In the genomic region with DNA sequence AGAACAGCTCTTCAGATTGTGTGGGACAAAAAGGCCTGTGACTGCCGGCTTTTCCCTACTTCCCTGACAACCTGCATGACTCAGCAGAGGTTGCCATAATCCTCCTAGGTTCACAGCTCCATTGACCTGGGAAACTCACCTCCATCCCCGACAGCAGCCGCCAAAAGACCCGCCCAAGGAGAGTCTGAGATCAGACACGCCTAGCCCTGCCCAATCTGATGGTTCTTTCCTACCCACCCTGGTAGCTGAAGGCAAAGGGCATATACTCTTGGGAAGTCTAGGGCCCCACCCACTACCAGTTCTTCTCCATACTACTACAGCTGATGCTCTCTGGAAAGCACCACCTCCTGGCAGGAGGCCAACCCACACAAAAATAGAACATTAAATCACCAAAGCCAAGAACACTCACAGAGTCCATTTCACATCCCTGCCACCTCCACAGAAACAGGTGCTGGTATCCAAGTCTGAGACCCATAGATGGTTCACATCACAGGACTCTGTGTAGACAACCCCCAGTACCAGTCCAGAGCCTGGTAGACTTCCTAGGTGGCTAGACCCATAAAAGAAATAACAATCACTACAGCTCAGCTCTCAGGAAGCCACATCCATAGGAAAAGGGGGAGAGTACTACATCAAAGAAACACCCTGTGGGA, we compare ENCODE assay signal across 25 cellular contexts.
DNase-seq lines count a peak whose midpoint lies in the region; ATAC-seq, FAIRE-seq and TF ChIP-seq lines count a peak whose summit lies in the region.
"Had no signal": no experiment of that assay in that cellular context is flagged by ENCODE, and none has a peak within 500 bp of the region (broad histone marks: within the 10 kb centered on the region; RNA-seq: fewer than 3 reads in every experiment).

No MANE protein-coding gene starts in this region.

- POLR2A ChIA-PET in H1 (lab: Charles Lee; ENCODE audit: partially characterized antibody), result no interaction called here

- H2BK15ac ChIP-seq in H1 (ENCODE audit: low read length), result no peak overlapping the region

- H2BK12ac ChIP-seq in H1 (ENCODE audit: low read depth, low read length), result no peak overlapping the region

- H3K14ac ChIP-seq in H1 (ENCODE audit: insufficient read length), result no peak overlapping the region

- no peak overlapping the region for H2BK5ac ChIP-seq in H1 (ENCODE audit: low read depth, low read length)

- no peak overlapping the region for H3K18ac ChIP-seq in H1 (ENCODE audit: extremely low read depth, low read length)

- no peak overlapping the region for H3K27ac Mint-ChIP-seq in neural progenitor cell
- H3K27ac Mint-ChIP-seq: activated CD4-positive, alpha-beta T cell treated with anti-CD3 and anti-CD28 coated beads, Interleukin-2, amount 10 ng/mL, durations not matched to agents 24 days and 14 days; activated CD8-positive, alpha-beta memory T cell treated with anti-CD3 and anti-CD28 coated beads, Interleukin-2, amount 10 ng/mL, durations not matched to agents 7 days and 5 days; activated T-cell treated with anti-CD3 and anti-CD28 coated beads, Interleukin-2, amount 50 U/mL, for 72 hours; stimulated activated naive CD8-positive, alpha-beta T cell treated with anti-CD3 and anti-CD28 coated beads, Interleukin-15, Interleukin-2, amounts not matched to agents 100 ng/mL and 50 ng/mL, for 24 hours had no signal

- H3K27me3 ChIP-seq in H1 (replicated peaks in 1 of 4; ENCODE audit: control insufficient read depth in 3 of 4, extremely low read depth in 1 of 4, insufficient read depth in 3 of 4, low read length in 3 of 4) (no peaks in the 10 kb centered on the region), neural progenitor cell (no peaks in the 10 kb centered on the region)
- H3K27me3 ChIP-seq: cardiac muscle cell, sigmoid colon, vagina had no signal

- TF ChIP-seq POLR2A in H1 (IDR thresholded peaks at IDR 0.05; ENCODE audit: control extremely low read depth in 1 of 2, low read depth in 2 of 2, low read length in 2 of 2), result no peak

- no peak for ATAC-seq in HG03378 (IDR thresholded peaks at IDR 0.05; ENCODE audit: unreplicated experiment)
- ATAC-seq: activated CD8-positive, alpha-beta memory T cell treated with anti-CD3 and anti-CD28 coated beads, Interleukin-2, amount 10 ng/mL, durations not matched to agents 7 days and 5 days; activated T-cell treated with anti-CD3 and anti-CD28 coated beads, Interleukin-2, amount 50 U/mL, for 72 hours had no signal

- DNase-seq in COLO668 (lab: John Stamatoyannopoulos, UW; ENCODE audit: unreplicated experiment) (peak; percentile 70), Daoy (ENCODE audit: low read depth) (peak; percentile 10), RPMI8226 (peak; percentile 10), H1 (ENCODE audit: low read depth in 1 of 2, low spot score in 2 of 2) (no peak), NCI-H187 (lab: John Stamatoyannopoulos, UW) (no peak), neural progenitor cell (ENCODE audit: low spot score) (no peak)
- DNase-seq: activated CD4-positive, alpha-beta T cell treated with anti-CD3 and anti-CD28 coated beads, Interleukin-2, amount 10 ng/mL, durations not matched to agents 24 days and 14 days; activated CD8-positive, alpha-beta memory T cell treated with anti-CD3 and anti-CD28 coated beads, Interleukin-2, amount 10 ng/mL, durations not matched to agents 7 days and 5 days; activated naive CD4-positive, alpha-beta T cell treated with Interleukin-2 at 50 U/mL for 16 hours; activated T-cell treated with anti-CD3 and anti-CD28 coated beads, Interleukin-2, amount 50 U/mL, for 72 hours; cortex of kidney; DMS 273 treated with DMSO at 0.1 percent for 48 hours; kidney; NCI-H1694; sigmoid colon; T-helper 9 cell; WERI-Rb-1 had no signal

- no peaks in the 10 kb centered on the region for H3K36me3 Mint-ChIP-seq in neural progenitor cell
- H3K36me3 Mint-ChIP-seq: activated CD8-positive, alpha-beta memory T cell treated with anti-CD3 and anti-CD28 coated beads, Interleukin-2, amount 10 ng/mL, durations not matched to agents 7 days and 5 days; CD14-positive monocyte had no signal

- H3K4me1 ChIP-seq in H1 (replicated peaks in 1 of 4; ENCODE audit: control insufficient read depth in 3 of 4, insufficient read depth in 4 of 4, low read length in 3 of 4) (no peaks in the 10 kb centered on the region), neural progenitor cell (no peaks in the 10 kb centered on the region)
- H3K4me1 ChIP-seq: sigmoid colon, vagina had no signal

- H2BK120ac ChIP-seq in H1 (replicated peaks; ENCODE audit: low read depth, low read length), result no peak overlapping the region

- FAIRE-seq in H1 (lab: Jason Lieb, UNC), result no peak
- FAIRE-seq: G401.6, GM19239, kidney, RCC 7860 had no signal

- H4K20me1 ChIP-seq in H1 (replicated peaks in 1 of 2; ENCODE audit: control insufficient read depth in 1 of 2, insufficient read depth in 2 of 2, low read length in 2 of 2), result no peaks in the 10 kb centered on the region
- no peaks in the 10 kb centered on the region for H4K20me1 ChIP-seq in neural progenitor cell (ENCODE audit: low read depth)

- H3K9me3 ChIP-seq in H1 (ENCODE audit: insufficient read depth in 2 of 2, low read depth in 1 of 2, low read length in 1 of 2) (no peaks in the 10 kb centered on the region), neural progenitor cell (ENCODE audit: low read depth) (no peaks in the 10 kb centered on the region)
- H3K9me3 ChIP-seq: vagina had no signal

- H3K9ac ChIP-seq in H1 (replicated peaks in 1 of 4; ENCODE audit: extremely low read depth in 1 of 4, low read depth in 3 of 4, low read length in 3 of 4) (no peak overlapping the region), neural progenitor cell (no peak overlapping the region)

- peaks cover 5% of the 10 kb centered on the region for H3K9me3 Mint-ChIP-seq in neural progenitor cell
- H3K9me3 Mint-ChIP-seq: activated CD4-positive, alpha-beta T cell treated with anti-CD3 and anti-CD28 coated beads, Interleukin-2, amount 10 ng/mL, durations not matched to agents 24 days and 14 days; stimulated activated naive CD8-positive, alpha-beta T cell treated with anti-CD3 and anti-CD28 coated beads, Interleukin-15, Interleukin-2, amounts not matched to agents 100 ng/mL and 50 ng/mL, for 24 hours had no signal

- peaks cover 4% of the 10 kb centered on the region for H3K27me3 Mint-ChIP-seq in neural progenitor cell (ENCODE audit: insufficient read depth, low read depth)
- H3K27me3 Mint-ChIP-seq: activated CD4-positive, alpha-beta T cell treated with anti-CD3 and anti-CD28 coated beads, Interleukin-2, amount 10 ng/mL, durations not matched to agents 24 days and 14 days; activated CD8-positive, alpha-beta memory T cell treated with anti-CD3 and anti-CD28 coated beads, Interleukin-2, amount 10 ng/mL, durations not matched to agents 7 days and 5 days; stimulated activated naive CD8-positive, alpha-beta T cell treated with anti-CD3 and anti-CD28 coated beads, Interleukin-15, Interleukin-2, amounts not matched to agents 100 ng/mL and 50 ng/mL, for 24 hours had no signal

- H4K5ac ChIP-seq in H1 (ENCODE audit: insufficient read length, low read depth, low read length), result no peak overlapping the region

- H3K4me3 ChIP-seq in H1 (ENCODE audit: extremely low read depth in 1 of 4, insufficient read depth in 2 of 4, low read depth in 3 of 4, low read length in 4 of 4), result no peak overlapping the region
- H3K4me3 ChIP-seq in neural progenitor cell, result no peak overlapping the region
- H3K4me3 ChIP-seq: cardiac muscle cell, sigmoid colon, vagina had no signal

- no peaks in the 10 kb centered on the region for H3K4me1 Mint-ChIP-seq in neural progenitor cell
- H3K4me1 Mint-ChIP-seq: activated CD4-positive, alpha-beta T cell treated with anti-CD3 and anti-CD28 coated beads, Interleukin-2, amount 10 ng/mL, durations not matched to agents 24 days and 14 days; activated CD8-positive, alpha-beta memory T cell treated with anti-CD3 and anti-CD28 coated beads, Interleukin-2, amount 10 ng/mL, durations not matched to agents 7 days and 5 days; CD14-positive monocyte had no signal

- TF ChIP-seq EP300 in H1 (IDR thresholded peaks at IDR 0.05; ENCODE audit: borderline replicate concordance in 1 of 2, low read depth in 2 of 2, low read length in 2 of 2), result no peak

- no peak overlapping the region for H3K56ac ChIP-seq in H1 (replicated peaks; ENCODE audit: insufficient read length, low read depth, low read length)

- H3K79me1 ChIP-seq in H1 (ENCODE audit: low read depth, low read length), result no peaks in the 10 kb centered on the region

- H2AK5ac ChIP-seq in H1 (ENCODE audit: low read depth, low read length), result no peak overlapping the region

- TF ChIP-seq CTCF in H1 (IDR thresholded peaks at IDR 0.05; ENCODE audit: control extremely low read depth in 1 of 3, insufficient read depth in 1 of 3, low read depth in 1 of 3, low read length in 3 of 3), result no peak
- TF ChIP-seq CTCF in neural progenitor cell (IDR thresholded peaks at IDR 0.05), result no peak

- no peak overlapping the region for H3K4me2 ChIP-seq in H1 (ENCODE audit: insufficient read depth in 1 of 2, low read depth in 2 of 2, low read length in 2 of 2)
- no peak overlapping the region for H3K4me2 ChIP-seq in neural progenitor cell

- no peak overlapping the region for H3K27ac ChIP-seq in H1 (ENCODE audit: low read depth, low read length)
- no peak overlapping the region for H3K27ac ChIP-seq in neural progenitor cell
- H3K27ac ChIP-seq: cardiac muscle cell, sigmoid colon, vagina, WERI-Rb-1 had no signal

- no peak overlapping the region for H2BK20ac ChIP-seq in H1 (ENCODE audit: low read length)

- CTCF ChIA-PET in H1 (lab: Charles Lee; ENCODE audit: partially characterized antibody), result interaction anchor here (0.8 kb wide), 1 partner anchor 18 kb away, joined by 4 read pairs; no protein-coding TSS in a partner anchor

- H3K36me3 ChIP-seq in H1 (ENCODE audit: control insufficient read depth in 2 of 4, insufficient read depth in 4 of 4, low read length in 3 of 4), result no peaks in the 10 kb centered on the region
- no peaks in the 10 kb centered on the region for H3K36me3 ChIP-seq in neural progenitor cell
- H3K36me3 ChIP-seq: cardiac muscle cell, sigmoid colon, vagina, WERI-Rb-1 had no signal

- H3K23me2 ChIP-seq in H1 (ENCODE audit: low read depth, low read length), result no peaks in the 10 kb centered on the region

- peak overlapping the region; percentile 32; the same call in 1 of the 2 replicates for H2AFZ ChIP-seq in H1 (ENCODE audit: low read length)
- no peak overlapping the region for H2AFZ ChIP-seq in neural progenitor cell (replicated peaks)

- H3K4ac ChIP-seq in H1 (replicated peaks; ENCODE audit: insufficient read length, low read depth, low read length), result no peak overlapping the region

- H4K8ac ChIP-seq in H1 (ENCODE audit: extremely low read depth, insufficient read depth, low read length), result no peak overlapping the region

- no peak overlapping the region for H4K91ac ChIP-seq in H1 (replicated peaks; ENCODE audit: insufficient read length, low read length)

- no peaks in the 10 kb centered on the region for H3F3A ChIP-seq in neural progenitor cell (ENCODE audit: low read depth)

- 87% methylated on average over 5 of the region's 5 CpGs; no CpG with 5 or more reads in 1 of the 2 experiments for whole genome bisulfite sequencing in H1 (ENCODE audit: extremely low coverage in 1 of 2, insufficient coverage in 1 of 2, insufficient read length in 1 of 2, insufficient replicate concordance in 2 of 2, low coverage in 1 of 2, low lambda C conversion rate in 2 of 2, missing lambda C conversion rate in 1 of 2), 2 experiments

- no peak overlapping the region for H3K4me3 Mint-ChIP-seq in neural progenitor cell
- H3K4me3 Mint-ChIP-seq: activated CD4-positive, alpha-beta T cell treated with anti-CD3 and anti-CD28 coated beads, Interleukin-2, amount 10 ng/mL, durations not matched to agents 24 days and 14 days; activated CD8-positive, alpha-beta memory T cell treated with anti-CD3 and anti-CD28 coated beads, Interleukin-2, amount 10 ng/mL, durations not matched to agents 7 days and 5 days; activated T-cell treated with anti-CD3 and anti-CD28 coated beads, Interleukin-2, amount 50 U/mL, for 72 hours; CD14-positive monocyte; stimulated activated naive CD8-positive, alpha-beta T cell treated with anti-CD3 and anti-CD28 coated beads, Interleukin-15, Interleukin-2, amounts not matched to agents 100 ng/mL and 50 ng/mL, for 24 hours had no signal

- TF ChIP-seq RAD21 in H1 (IDR thresholded peaks at IDR 0.05 in 1 of 2, conservative IDR thresholded peaks at IDR 0.05 in 1 of 2; ENCODE audit: low read depth in 2 of 2, low read length in 2 of 2), result no peak

- H3K79me2 ChIP-seq in H1 (ENCODE audit: control insufficient read depth in 1 of 2, insufficient read depth in 2 of 2, low read length in 2 of 2), result no peaks in the 10 kb centered on the region
- no peaks in the 10 kb centered on the region for H3K79me2 ChIP-seq in neural progenitor cell (ENCODE audit: low read depth)

- H3K23ac ChIP-seq in H1 (ENCODE audit: insufficient read length), result no peak overlapping the region

Comparison
In these comparisons a context has a peak if more than half of its experiments do, and no peak if none do; other contexts are left out.
1. DNase-seq: peak in COLO668 (single experiment), Daoy (single experiment) and RPMI8226 (single experiment); none in H1 (0 of 2), NCI-H187 (0 of 2) and neural progenitor cell (single experiment).